10 cellular contexts compared by ENCODE assay signal in the genomic region with DNA sequence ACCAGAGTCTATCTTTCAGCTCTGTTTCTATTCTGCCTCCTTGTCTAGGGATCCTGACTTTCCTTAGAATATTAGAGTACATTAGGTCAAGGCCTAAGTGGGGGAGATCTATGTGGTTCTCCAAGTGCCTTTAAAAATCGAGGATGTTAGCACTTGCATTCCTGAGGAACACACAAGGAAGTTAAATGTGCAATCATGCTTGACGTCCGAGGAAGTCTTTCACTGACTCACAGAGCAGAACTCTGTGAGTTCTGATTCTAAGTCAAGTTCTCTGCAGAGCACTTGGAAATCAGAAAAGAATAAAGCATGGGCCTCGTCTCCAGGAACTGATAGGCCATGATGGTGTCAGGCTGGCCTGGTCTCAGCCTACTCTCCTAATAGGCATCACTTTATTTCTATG. TPM values are rescaled to one million over a fixed set of nuclear protein-coding genes. Genes with fewer than 3 reads are reported as not detected.
A peak's percentile ranks its signal among the peaks of the same experiment; 100 is the strongest.
DNase-seq lines count a peak whose midpoint lies in the region; ATAC-seq and TF ChIP-seq lines count a peak whose summit lies in the region.
"Had no signal": no experiment of that assay in that cellular context is flagged by ENCODE, and none has a peak within 500 bp of the region (broad histone marks: within the 10 kb centered on the region; RNA-seq: fewer than 3 reads in every experiment).

No MANE protein-coding gene starts in this region.

- H3K4me3 ChIP-seq in AG10803 (ENCODE audit: low read length), result no peak overlapping the region
- H3K4me3 ChIP-seq in cardiac fibroblast (replicated peaks in 1 of 2; ENCODE audit: low read depth in 2 of 2, low read length in 2 of 2), result no peak overlapping the region

- no peak for TF ChIP-seq CTCF in AG10803 (conservative IDR thresholded peaks at IDR 0.05; ENCODE audit: low read length)
- TF ChIP-seq CTCF in cardiac fibroblast (IDR thresholded peaks at IDR 0.05; ENCODE audit: low read depth, low read length), result no peak

- DNase-seq in AG10803 (ENCODE audit: low read depth), result peak; percentile 93
- DNase-seq in LHCN-M2 (ENCODE audit: low read depth), result peak; percentile 80
- DNase-seq in cardiac fibroblast (ENCODE audit: low read depth in 2 of 2), result peak; percentile 92 to 95
- DNase-seq in kidney glomerular epithelial cell (lab: John Stamatoyannopoulos, UW), result peak; percentile 81
- DNase-seq in SW480 (ENCODE audit: low spot score), result no peak
- DNase-seq in D341Med (ENCODE audit: low spot score), result no peak
- DNase-seq in SHP77 treated with DMSO at 0.1 percent for 48 hours (lab: John Stamatoyannopoulos, UW), result no peak
- DNase-seq: CD4-positive, alpha-beta memory T cell; T1000 had no signal

- ATAC-seq in HG03571 (IDR thresholded peaks at IDR 0.05; ENCODE audit: unreplicated experiment), result no peak

RNA-seq across cellular contexts. Expression of a gene that starts 17.2 kb away (rescaled TPM):
- 8.5 and 8.7 TPM in 2 replicates for total RNA-seq in LHCN-M2 (2014; rRNA removed)
- polyA plus RNA-seq in LHCN-M2 (2012), result 3.3 TPM
- total RNA-seq: CD4-positive, alpha-beta memory T cell had no signal
- polyA plus RNA-seq: CD4-positive, alpha-beta memory T cell had no signal

Comparison
In these comparisons a context has a peak if more than half of its experiments do, and no peak if none do; other contexts are left out.
1. DNase-seq: peak in AG10803 (single experiment), LHCN-M2 (single experiment), cardiac fibroblast (2 of 2) and kidney glomerular epithelial cell (single experiment); none in SW480 (single experiment), D341Med (single experiment) and SHP77 treated with DMSO at 0.1 percent for 48 hours (single experiment).